ENCODE assay signal across 22 cellular contexts in genomic region chr17:81493198-81494038, GRCh38. TPM values are rescaled to one million over a fixed set of nuclear protein-coding genes. Genes with fewer than 3 reads are reported as not detected.
"Had no signal": no experiment of that assay in that cellular context is flagged by ENCODE, and none has a peak within 500 bp of the region (broad histone marks: within the 10 kb centered on the region; RNA-seq: fewer than 3 reads in every experiment).

No MANE protein-coding gene starts in this region.

- H3K9me3 Mint-ChIP-seq: activated CD4-positive, alpha-beta memory T cell treated with anti-CD3 and anti-CD28 coated beads for 36 hours; activated naive CD4-positive, alpha-beta T cell treated with anti-CD3 and anti-CD28 coated beads, Interleukin-2, amount 50 U/mL, for 72 hours; activated T-cell treated with anti-CD3 and anti-CD28 coated beads, Interleukin-2, amount 50 U/mL, for 24 hours; immature natural killer cell; mesothelial cell of epicardium had no signal

- H3K27ac ChIP-seq: body of pancreas, foreskin keratinocyte, ovary, stomach, uterus had no signal

- H3K9me3 ChIP-seq: body of pancreas, ovary, stomach, uterus had no signal

- H3K4me3 ChIP-seq: body of pancreas, lung, ovary, stomach, uterus had no signal

- H3K4me3 Mint-ChIP-seq: activated CD4-positive, alpha-beta memory T cell treated with anti-CD3 and anti-CD28 coated beads for 36 hours; activated CD4-positive, alpha-beta T cell treated with anti-CD3 and anti-CD28 coated beads for 36 hours; activated T-cell treated with anti-CD3 and anti-CD28 coated beads, Interleukin-2, amount 50 U/mL, for 24 hours; immature natural killer cell; mesothelial cell of epicardium; T-helper 17 cell had no signal

- ATAC-seq: activated CD4-positive, alpha-beta T cell treated with anti-CD3 and anti-CD28 coated beads for 36 hours; activated naive CD4-positive, alpha-beta T cell treated with anti-CD3 and anti-CD28 coated beads, Interleukin-2, amount 50 U/mL, for 72 hours; body of pancreas; foreskin keratinocyte; T-helper 17 cell had no signal

- H3K27me3 ChIP-seq: body of pancreas, ovary, uterus had no signal

- H3K27me3 Mint-ChIP-seq: activated CD4-positive, alpha-beta memory T cell treated with anti-CD3 and anti-CD28 coated beads for 36 hours; T-helper 17 cell had no signal

- H3K36me3 ChIP-seq: ovary, stomach, uterus, WERI-Rb-1 had no signal

- H3K4me1 Mint-ChIP-seq: activated CD4-positive, alpha-beta T cell treated with anti-CD3 and anti-CD28 coated beads for 36 hours had no signal

- DNase-seq: activated CD4-positive, alpha-beta memory T cell treated with anti-CD3 and anti-CD28 coated beads for 36 hours; activated CD4-positive, alpha-beta T cell treated with anti-CD3 and anti-CD28 coated beads for 36 hours; activated effector memory CD4-positive, alpha-beta T cell treated with anti-CD3 and anti-CD28 coated beads, Interleukin-2, amount 50 U/mL, for 16 hours; activated T-cell treated with anti-CD3 and anti-CD28 coated beads, Interleukin-2, amount 50 U/mL, for 24 hours; amniotic stem cell; body of pancreas; caudate nucleus; cortex of kidney; effector CD8-positive, alpha-beta T cell; foreskin keratinocyte; glutamatergic neuron; immature natural killer cell; ovary; stimulated activated CD4-positive, alpha-beta T cell treated with anti-CD3 and anti-CD28 coated beads, Interleukin-12 subunit alpha, Interleukin-12 subunit beta, amount 100 ng/mL, for 4 hours; stimulated activated CD4-positive, alpha-beta T cell treated with anti-CD3 and anti-CD28 coated beads, Interleukin-2, amount 100 ng/mL, for 24 hours; stomach; T-helper 17 cell; uterus; WERI-Rb-1 had no signal

- H3K4me1 ChIP-seq: foreskin keratinocyte had no signal

- H3K36me3 Mint-ChIP-seq: activated CD4-positive, alpha-beta memory T cell treated with anti-CD3 and anti-CD28 coated beads for 36 hours; activated naive CD4-positive, alpha-beta T cell treated with anti-CD3 and anti-CD28 coated beads, Interleukin-2, amount 50 U/mL, for 72 hours; immature natural killer cell; mesothelial cell of epicardium had no signal

- H3K27ac Mint-ChIP-seq: activated CD4-positive, alpha-beta memory T cell treated with anti-CD3 and anti-CD28 coated beads for 36 hours; activated CD4-positive, alpha-beta T cell treated with anti-CD3 and anti-CD28 coated beads for 36 hours; activated naive CD4-positive, alpha-beta T cell treated with anti-CD3 and anti-CD28 coated beads, Interleukin-2, amount 50 U/mL, for 72 hours; activated T-cell treated with anti-CD3 and anti-CD28 coated beads, Interleukin-2, amount 50 U/mL, for 24 hours; immature natural killer cell; mesothelial cell of epicardium; T-helper 17 cell had no signal

RNA-seq across cellular contexts. Expression of gene FSCN2, which starts 34.8 kb away (rescaled TPM):
- total RNA-seq: foreskin keratinocyte had no signal
- polyA plus RNA-seq: foreskin keratinocyte had no signal
